ENCODE assay signal across 15 cellular contexts in genomic region chr1:82226198-82226505, GRCh38.
DNase-seq lines count a peak whose midpoint lies in the region; ATAC-seq and TF ChIP-seq lines count a peak whose summit lies in the region.
"Had no signal": no experiment of that assay in that cellular context is flagged by ENCODE, and none has a peak within 500 bp of the region (broad histone marks: within the 10 kb centered on the region; RNA-seq: fewer than 3 reads in every experiment).

No MANE protein-coding gene starts in this region.

- H2AFZ ChIP-seq in ACC112 (ENCODE audit: low read length, unreplicated experiment) (no peak overlapping the region), GM23338 (0 out of 2 replicates have a peak overlapping the region, but pooled peaks have one; percentile 35)

- H3K27me3 ChIP-seq in ACC112 (ENCODE audit: insufficient read depth, low read length) (no peaks in the 10 kb centered on the region), GM23338 (ENCODE audit: insufficient read depth) (no peaks in the 10 kb centered on the region), heart right ventricle (no peaks in the 10 kb centered on the region), gastroesophageal sphincter (no peaks in the 10 kb centered on the region), thyroid gland (no peaks in the 10 kb centered on the region)
- H3K27me3 ChIP-seq: esophagus squamous epithelium, neutrophil had no signal

- intact Hi-C loops in heart right ventricle (cut with DNase I) = loop anchor here in 1 of 10 donors (10.0 kb wide), 1 partner anchor 51 kb away; no protein-coding TSS in a partner anchor
- intact Hi-C loops in thyroid gland (cut with DNase I) = no loop called here

- H3K27ac ChIP-seq in ACC112 (ENCODE audit: low read depth, low read length) (peak overlapping the region; percentile 76), GM23338 (ENCODE audit: low read depth) (no peak overlapping the region), epithelial cell of prostate (peak overlapping the region; percentile 70), heart right ventricle (peak overlapping the region in 2 of 10 donors; percentile 40 to 80), gastroesophageal sphincter (peak overlapping the region in 1 of 4 donors; percentile 8), thyroid gland (no peak overlapping the region)
- H3K27ac ChIP-seq: neutrophil, VCaP had no signal

- peaks cover 6% of the 10 kb centered on the region for H3K27me3 Mint-ChIP-seq in GM23338 (ENCODE audit: insufficient read depth, low read depth, poor library complexity)
- H3K27me3 Mint-ChIP-seq: stimulated activated naive CD8-positive, alpha-beta T cell treated with anti-CD3 and anti-CD28 coated beads, Interleukin-15, Interleukin-2, amounts not matched to agents 100 ng/mL and 50 ng/mL, for 24 hours had no signal

- peaks cover 33% of the 10 kb centered on the region for H3K4me1 ChIP-seq in ACC112 (ENCODE audit: control insufficient read depth, insufficient read depth, low read length, unreplicated experiment)
- H3K4me1 ChIP-seq in GM23338 (ENCODE audit: insufficient read depth) = no peaks in the 10 kb centered on the region
- H3K4me1 ChIP-seq in heart right ventricle = peaks cover 0 to 36% (median 27%) of the 10 kb centered on the region in 9 donors
- H3K4me1 ChIP-seq in gastroesophageal sphincter = peaks cover 0 to 28% (median 3%) of the 10 kb centered on the region in 3 donors
- H3K4me1 ChIP-seq in thyroid gland = peaks cover 0 to 13% of the 10 kb centered on the region in 2 donors

- TF ChIP-seq EP300 in gastroesophageal sphincter (IDR thresholded peaks at IDR 0.05) = no peak

- H3K79me2 ChIP-seq in ACC112 (ENCODE audit: control insufficient read depth, insufficient read depth, low read length, unreplicated experiment) = no peaks in the 10 kb centered on the region
- H3K79me2 ChIP-seq in GM23338 (replicated peaks; ENCODE audit: insufficient read depth) = no peaks in the 10 kb centered on the region

- TF ChIP-seq CTCF in GM23338 (conservative IDR thresholded peaks at IDR 0.05; ENCODE audit: low read depth in 2 of 2) (no peak), heart right ventricle (IDR thresholded peaks at IDR 0.05) (no peak), gastroesophageal sphincter (IDR thresholded peaks at IDR 0.05) (no peak), thyroid gland (IDR thresholded peaks at IDR 0.05) (no peak)

- TF ChIP-seq POLR2A in gastroesophageal sphincter (IDR thresholded peaks at IDR 0.05) (no peak), thyroid gland (IDR thresholded peaks at IDR 0.05) (no peak)

- H4K20me1 ChIP-seq in GM23338 (replicated peaks; ENCODE audit: insufficient read depth) = no peaks in the 10 kb centered on the region

- H3K27ac Mint-ChIP-seq in GM23338 = peak overlapping the region; percentile 54; the same call in 1 of the 2 replicates
- H3K27ac Mint-ChIP-seq: stimulated activated naive CD8-positive, alpha-beta T cell treated with anti-CD3 and anti-CD28 coated beads, Interleukin-15, Interleukin-2, amounts not matched to agents 100 ng/mL and 50 ng/mL, for 24 hours had no signal

- no peak for DNase-seq in GM23338 (ENCODE audit: low spot score)
- DNase-seq in NCI-H345 (lab: John Stamatoyannopoulos, UW) = peak; percentile 93
- peak; percentile 70 for DNase-seq in epithelial cell of prostate (ENCODE audit: low read depth, low spot score)
- DNase-seq in heart right ventricle = no peak
- no peak for DNase-seq in thyroid gland
- DNase-seq in CD1c-positive myeloid dendritic cell (ENCODE audit: extremely low spot score) = no peak
- DNase-seq: activated T-cell treated with anti-CD3 and anti-CD28 coated beads, Interleukin-2, amount 50 U/mL, for 1 hour; esophagus squamous epithelium; RPMI8226 had no signal

- 84 to 89% methylated on average over 1 of the region's 1 CpG for WGBS in heart right ventricle, 2 donors
- 78 to 79% methylated on average over 1 of the region's 1 CpG for WGBS in gastroesophageal sphincter (ENCODE audit: low coverage in 1 of 2), 2 donors
- 90 to 92% methylated on average over 1 of the region's 1 CpG for WGBS in thyroid gland, 2 donors

- H3K9me3 Mint-ChIP-seq in GM23338 = no peaks in the 10 kb centered on the region

- no peak for ATAC-seq in GM23338
- no peak for ATAC-seq in heart right ventricle
- no peak for ATAC-seq in gastroesophageal sphincter
- ATAC-seq: HCT116 had no signal

- H3F3A ChIP-seq in GM23338 (replicated peaks; ENCODE audit: low read depth) = no peaks in the 10 kb centered on the region

- H3K4me2 ChIP-seq in GM23338 = no peak overlapping the region

- H3K36me3 ChIP-seq in ACC112 (ENCODE audit: insufficient read depth, low read length) = no peaks in the 10 kb centered on the region
- H3K36me3 ChIP-seq in GM23338 (ENCODE audit: insufficient read depth) = no peaks in the 10 kb centered on the region
- no peaks in the 10 kb centered on the region for H3K36me3 ChIP-seq in heart right ventricle
- no peaks in the 10 kb centered on the region for H3K36me3 ChIP-seq in gastroesophageal sphincter
- no peaks in the 10 kb centered on the region for H3K36me3 ChIP-seq in thyroid gland
- H3K36me3 ChIP-seq: esophagus squamous epithelium, neutrophil had no signal

- H3K9me2 ChIP-seq in GM23338 (ENCODE audit: insufficient read depth) = no peaks in the 10 kb centered on the region; the same call in 1 of the 2 replicates

- H3K9me3 ChIP-seq in heart right ventricle (no peaks in the 10 kb centered on the region), gastroesophageal sphincter (no peaks in the 10 kb centered on the region), thyroid gland (no peaks in the 10 kb centered on the region)
- H3K9me3 ChIP-seq: esophagus squamous epithelium, neutrophil had no signal

- no peaks in the 10 kb centered on the region for H3K36me3 Mint-ChIP-seq in GM23338 (ENCODE audit: low read depth)

- H3K4me3 ChIP-seq in ACC112 (ENCODE audit: low read depth, low read length) = no peak overlapping the region
- no peak overlapping the region for H3K4me3 ChIP-seq in GM23338
- no peak overlapping the region for H3K4me3 ChIP-seq in heart right ventricle
- no peak overlapping the region for H3K4me3 ChIP-seq in gastroesophageal sphincter
- no peak overlapping the region for H3K4me3 ChIP-seq in thyroid gland (replicated peaks in 1 of 3)
- H3K4me3 ChIP-seq: esophagus squamous epithelium had no signal

- H3K4me3 Mint-ChIP-seq in GM23338 = no peak overlapping the region
- H3K4me3 Mint-ChIP-seq: stimulated activated naive CD8-positive, alpha-beta T cell treated with anti-CD3 and anti-CD28 coated beads, Interleukin-15, Interleukin-2, amounts not matched to agents 100 ng/mL and 50 ng/mL, for 24 hours had no signal

- H3K4me1 Mint-ChIP-seq in GM23338 = peaks cover 2% of the 10 kb centered on the region; the same call in 2 of the 3 replicates

TF ChIP-seq in GM23338, 12 proteins besides CTCF, POLR2A, EP300 and RAD21 (continues in another document):
- no peak for TF ChIP-seq EZH2phosphoT487 (IDR thresholded peaks at IDR 0.05; ENCODE audit: unreplicated experiment)
- TF ChIP-seq, protein P1, sequence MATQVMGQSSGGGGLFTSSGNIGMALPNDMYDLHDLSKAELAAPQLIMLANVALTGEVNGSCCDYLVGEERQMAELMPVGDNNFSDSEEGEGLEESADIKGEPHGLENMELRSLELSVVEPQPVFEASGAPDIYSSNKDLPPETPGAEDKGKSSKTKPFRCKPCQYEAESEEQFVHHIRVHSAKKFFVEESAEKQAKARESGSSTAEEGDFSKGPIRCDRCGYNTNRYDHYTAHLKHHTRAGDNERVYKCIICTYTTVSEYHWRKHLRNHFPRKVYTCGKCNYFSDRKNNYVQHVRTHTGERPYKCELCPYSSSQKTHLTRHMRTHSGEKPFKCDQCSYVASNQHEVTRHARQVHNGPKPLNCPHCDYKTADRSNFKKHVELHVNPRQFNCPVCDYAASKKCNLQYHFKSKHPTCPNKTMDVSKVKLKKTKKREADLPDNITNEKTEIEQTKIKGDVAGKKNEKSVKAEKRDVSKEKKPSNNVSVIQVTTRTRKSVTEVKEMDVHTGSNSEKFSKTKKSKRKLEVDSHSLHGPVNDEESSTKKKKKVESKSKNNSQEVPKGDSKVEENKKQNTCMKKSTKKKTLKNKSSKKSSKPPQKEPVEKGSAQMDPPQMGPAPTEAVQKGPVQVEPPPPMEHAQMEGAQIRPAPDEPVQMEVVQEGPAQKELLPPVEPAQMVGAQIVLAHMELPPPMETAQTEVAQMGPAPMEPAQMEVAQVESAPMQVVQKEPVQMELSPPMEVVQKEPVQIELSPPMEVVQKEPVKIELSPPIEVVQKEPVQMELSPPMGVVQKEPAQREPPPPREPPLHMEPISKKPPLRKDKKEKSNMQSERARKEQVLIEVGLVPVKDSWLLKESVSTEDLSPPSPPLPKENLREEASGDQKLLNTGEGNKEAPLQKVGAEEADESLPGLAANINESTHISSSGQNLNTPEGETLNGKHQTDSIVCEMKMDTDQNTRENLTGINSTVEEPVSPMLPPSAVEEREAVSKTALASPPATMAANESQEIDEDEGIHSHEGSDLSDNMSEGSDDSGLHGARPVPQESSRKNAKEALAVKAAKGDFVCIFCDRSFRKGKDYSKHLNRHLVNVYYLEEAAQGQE (IDR thresholded peaks at IDR 0.05; ENCODE audit: unreplicated experiment) = no peak
- no peak for TF ChIP-seq POLR2AphosphoS5 (IDR thresholded peaks at IDR 0.05; ENCODE audit: low read depth)
- TF ChIP-seq CREB1 (CRISPR knock-in tag; IDR thresholded peaks at IDR 0.05; ENCODE audit: low read depth) = no peak
- TF ChIP-seq NANOG (IDR thresholded peaks at IDR 0.05; ENCODE audit: borderline replicate concordance) = no peak
- TF ChIP-seq EZH2 (IDR thresholded peaks at IDR 0.05; ENCODE audit: low read depth, unreplicated experiment) = no peak
- no peak for TF ChIP-seq JUNB (IDR thresholded peaks at IDR 0.05; ENCODE audit: unreplicated experiment)

Comparison
In these comparisons a context has a peak if more than half of its experiments do, and no peak if none do; other contexts are left out.
1. H3K27ac ChIP-seq: peak in ACC112 (single experiment) and epithelial cell of prostate (single experiment); none in GM23338 (single experiment) and thyroid gland (0 of 3).
2. DNase-seq: peak in NCI-H345 (single experiment) and epithelial cell of prostate (single experiment); none in GM23338 (single experiment), heart right ventricle (0 of 2), thyroid gland (0 of 2) and CD1c-positive myeloid dendritic cell (single experiment).